Comparison of ENCODE assay signal across 17 cellular contexts in the genomic region with DNA sequence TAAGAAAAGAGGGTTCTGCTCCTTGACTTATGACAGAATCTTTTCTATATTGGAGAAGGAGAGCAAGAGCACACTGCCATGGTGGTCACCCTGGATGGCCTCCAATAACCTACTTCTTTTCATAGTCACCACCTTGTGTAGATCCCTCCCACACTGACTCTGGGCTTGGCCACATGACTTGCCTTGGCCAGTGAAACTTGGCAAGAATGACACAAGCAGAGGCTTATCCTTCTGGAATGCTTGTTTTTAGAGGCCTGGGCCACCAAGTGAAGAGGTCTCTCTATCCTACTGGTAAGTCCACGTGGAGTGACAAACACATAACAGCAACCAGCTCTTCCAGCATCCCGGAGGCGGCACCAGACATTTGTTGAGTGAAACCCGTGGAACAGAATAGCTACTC.
DNase-seq lines count a peak whose midpoint lies in the region; ATAC-seq and TF ChIP-seq lines count a peak whose summit lies in the region.
"Had no signal": no experiment of that assay in that cellular context is flagged by ENCODE, and none has a peak within 500 bp of the region (broad histone marks: within the 10 kb centered on the region; RNA-seq: fewer than 3 reads in every experiment).

No MANE protein-coding gene starts in this region.

- no peak for TF ChIP-seq POLR2A in NB4 (IDR thresholded peaks at IDR 0.05; ENCODE audit: extremely low read depth, insufficient read length)

- H3K4me3 ChIP-seq in NB4 (ENCODE audit: low read depth, low read length) (no peak overlapping the region), epithelial cell of esophagus (ENCODE audit: low read length) (no peak overlapping the region)
- H3K4me3 ChIP-seq: BLaER1 treated with 17β-estradiol and CSF1 and Interleukin-3, amounts not matched to agents 10 nM and 100 nM; HAP-1 had no signal

- no peak for ATAC-seq in GM21529 (IDR thresholded peaks at IDR 0.05; ENCODE audit: unreplicated experiment)

- peak; percentile 53 for DNase-seq in activated CD8-positive, alpha-beta memory T cell treated with anti-CD3 and anti-CD28 coated beads for 24 hours
- DNase-seq in activated CD8-positive, alpha-beta memory T cell treated with anti-CD3 and anti-CD28 coated beads, Interleukin-2, amount 50 U/mL, for 48 hours, result no peak
- DNase-seq in NB4 (ENCODE audit: low read depth), result peak; percentile 32
- DNase-seq in epithelial cell of esophagus (ENCODE audit: low read depth), result peak; percentile 14
- DNase-seq in DMS153 treated with DMSO at 0.1 percent for 48 hours (lab: John Stamatoyannopoulos, UW; ENCODE audit: unreplicated experiment), result no peak
- no peak for DNase-seq in DMS53 treated with DMSO at 0.1 percent for 48 hours (lab: John Stamatoyannopoulos, UW; ENCODE audit: unreplicated experiment)
- no peak for DNase-seq in COLO829 (ENCODE audit: low spot score)
- DNase-seq: AML-193; Calu3; CD4-positive, CD25-positive, alpha-beta regulatory T cell; DMS 273 treated with DMSO at 0.1 percent for 48 hours; DMS79 treated with DMSO at 0.1 percent for 48 hours; EL; KBM-7 had no signal

- TF ChIP-seq CTCF in NB4 (IDR thresholded peaks at IDR 0.05; ENCODE audit: low read depth, low read length), result no peak
- no peak for TF ChIP-seq CTCF in epithelial cell of esophagus (IDR thresholded peaks at IDR 0.05; ENCODE audit: insufficient read depth, low read depth, low read length, missing control alignments)

Comparison
In these comparisons a context has a peak if more than half of its experiments do, and no peak if none do; other contexts are left out.
1. DNase-seq: peak in activated CD8-positive, alpha-beta memory T cell treated with anti-CD3 and anti-CD28 coated beads for 24 hours (single experiment), NB4 (single experiment) and epithelial cell of esophagus (single experiment); none in activated CD8-positive, alpha-beta memory T cell treated with anti-CD3 and anti-CD28 coated beads, Interleukin-2, amount 50 U/mL, for 48 hours (single experiment), DMS153 treated with DMSO at 0.1 percent for 48 hours (single experiment), DMS53 treated with DMSO at 0.1 percent for 48 hours (single experiment) and COLO829 (single experiment).